In the genomic region with DNA sequence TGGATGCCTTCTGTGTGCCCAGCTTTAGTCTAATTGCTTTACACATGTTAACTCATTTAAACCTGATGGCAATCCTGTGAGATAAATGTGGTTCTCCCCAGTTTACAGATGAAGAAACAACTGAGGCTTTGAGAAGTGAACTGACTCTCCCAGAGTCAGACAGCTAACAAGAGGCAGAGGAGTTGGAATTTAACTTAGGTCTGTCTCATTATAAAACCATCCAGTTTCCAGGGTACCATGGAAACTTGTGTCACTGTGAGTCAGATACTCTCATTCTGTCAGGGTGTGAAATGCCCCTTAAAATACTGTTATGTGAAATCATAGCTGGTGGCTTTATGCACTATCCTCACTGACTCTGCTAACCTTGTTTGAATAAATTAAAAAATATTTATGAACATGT, we compare ENCODE assay signal across 12 cellular contexts.
DNase-seq lines count a peak whose midpoint lies in the region; ATAC-seq, FAIRE-seq and TF ChIP-seq lines count a peak whose summit lies in the region.
"Had no signal": no experiment of that assay in that cellular context is flagged by ENCODE, and none has a peak within 500 bp of the region (broad histone marks: within the 10 kb centered on the region; RNA-seq: fewer than 3 reads in every experiment).

No MANE protein-coding gene starts in this region.

- intact Hi-C loops in PC-9 (cut with micrococcal nuclease; ENCODE audit: unreplicated experiment) = loop anchor here (1.0 kb wide), 1 partner anchor 17 kb away; no protein-coding TSS in a partner anchor
- intact Hi-C loops in pancreas (cut with DNase I) = no loop called here

- ATAC-seq in pancreas (peak; percentile 16 to 64 (median 52)), GM18907 (IDR thresholded peaks at IDR 0.05; ENCODE audit: unreplicated experiment) (no peak)
- ATAC-seq: WTC11 had no signal

- TF ChIP-seq CTCF in BJ (IDR thresholded peaks at IDR 0.05; ENCODE audit: insufficient read depth, low read depth, low read length) (no peak), PC-9 (conservative IDR thresholded peaks at IDR 0.05) (no peak), fibroblast of lung (conservative IDR thresholded peaks at IDR 0.05 in 1 of 2, IDR thresholded peaks at IDR 0.05 in 1 of 2; ENCODE audit: low read depth in 1 of 2, low read length in 2 of 2) (no peak), pancreas (IDR thresholded peaks at IDR 0.05) (no peak), WERI-Rb-1 (IDR thresholded peaks at IDR 0.05; ENCODE audit: low read depth, low read length) (no peak)

- no peaks in the 10 kb centered on the region for H3K4me1 Mint-ChIP-seq in activated naive CD8-positive, alpha-beta T cell treated with anti-CD3 and anti-CD28 coated beads for 36 hours
- H3K4me1 Mint-ChIP-seq: activated naive CD4-positive, alpha-beta T cell treated with anti-CD3 and anti-CD28 coated beads, Interleukin-2, amount 10 ng/mL, durations not matched to agents 7 days and 5 days had no signal

- H3K36me3 Mint-ChIP-seq in activated naive CD8-positive, alpha-beta T cell treated with anti-CD3 and anti-CD28 coated beads for 36 hours = no peaks in the 10 kb centered on the region
- H3K36me3 Mint-ChIP-seq: activated naive CD4-positive, alpha-beta T cell treated with anti-CD3 and anti-CD28 coated beads, Interleukin-2, amount 10 ng/mL, durations not matched to agents 7 days and 5 days had no signal

- H3K4me2 ChIP-seq in PC-9 = peak overlapping the region; percentile 41
- H3K4me2 ChIP-seq in fibroblast of lung (ENCODE audit: extremely low read depth, insufficient read depth, low read length) = peak overlapping the region; percentile 28
- H3K4me2 ChIP-seq: hepatocyte had no signal

- H3K4me3 ChIP-seq in BJ (ENCODE audit: low read depth, low read length) (no peak overlapping the region), PC-9 (no peak overlapping the region), fibroblast of lung (replicated peaks in 1 of 4; ENCODE audit: control extremely low read depth in 1 of 4, insufficient read depth in 1 of 4, low read depth in 3 of 4, low read length in 4 of 4) (no peak overlapping the region), pancreas (no peak overlapping the region), WERI-Rb-1 (ENCODE audit: low read depth, low read length) (no peak overlapping the region)
- H3K4me3 ChIP-seq: hepatocyte had no signal

- H3K9me3 ChIP-seq in PC-9 (ENCODE audit: insufficient read depth, low read depth) (no peaks in the 10 kb centered on the region), fibroblast of lung (ENCODE audit: control insufficient read depth, insufficient read depth, low read depth, low read length) (no peaks in the 10 kb centered on the region), pancreas (no peaks in the 10 kb centered on the region), WERI-Rb-1 (ENCODE audit: severe bottlenecking) (no peaks in the 10 kb centered on the region)

- BruUV-seq in PC-9 (replicated peaks; lab: Mats Ljungman, UMichigan) = no TSS peak

- no peak overlapping the region for H3K27ac Mint-ChIP-seq in activated naive CD8-positive, alpha-beta T cell treated with anti-CD3 and anti-CD28 coated beads for 36 hours
- H3K27ac Mint-ChIP-seq: activated naive CD4-positive, alpha-beta T cell treated with anti-CD3 and anti-CD28 coated beads, Interleukin-2, amount 10 ng/mL, durations not matched to agents 7 days and 5 days had no signal

- no peaks in the 10 kb centered on the region for H3K9me2 ChIP-seq in PC-9 (ENCODE audit: insufficient read depth)

- H3K9ac ChIP-seq in fibroblast of lung (ENCODE audit: insufficient read depth, low read length) = no peak overlapping the region

- CTCF ChIA-PET in BJ (lab: Yijun Ruan, JAX) = interaction anchor here (1.2 to 4.0 kb wide), 3 partner anchors 21 to 202 kb away, joined by 3 to 19 read pairs (median 3); no protein-coding TSS in a partner anchor
- CTCF ChIA-PET in PC-9 (lab: Charles Lee) = no interaction called here

- POLR2A ChIA-PET in BJ (lab: Charles Lee) = interaction anchor here (0.5 kb wide), 1 partner anchor 157 kb away, joined by 6 read pairs; no protein-coding TSS in a partner anchor
- POLR2A ChIA-PET in PC-9 (lab: Charles Lee; ENCODE audit: unreplicated experiment) = no interaction called here

- peaks cover 21% of the 10 kb centered on the region for H3K79me2 ChIP-seq in PC-9 (ENCODE audit: low read depth)
- H3K79me2 ChIP-seq in fibroblast of lung (ENCODE audit: control insufficient read depth, insufficient read depth, low read length) = no peaks in the 10 kb centered on the region

- H3K4me3 Mint-ChIP-seq in activated naive CD8-positive, alpha-beta T cell treated with anti-CD3 and anti-CD28 coated beads for 36 hours = no peak overlapping the region
- H3K4me3 Mint-ChIP-seq: activated naive CD4-positive, alpha-beta T cell treated with anti-CD3 and anti-CD28 coated beads, Interleukin-2, amount 10 ng/mL, durations not matched to agents 7 days and 5 days; WTC11 had no signal

- DNase-seq in BJ (ENCODE audit: low read depth) (peak; percentile 88), PC-9 (peak in 1 of 2 experiments; percentile 79), fibroblast of lung (ENCODE audit: low read depth in 2 of 2) (peak; percentile 83 to 96), pancreas (no peak), WERI-Rb-1 (no peak), NCI-H774 (lab: John Stamatoyannopoulos, UW) (no peak)
- DNase-seq in activated naive CD8-positive, alpha-beta T cell treated with anti-CD3 and anti-CD28 coated beads for 36 hours = no peak
- DNase-seq: activated naive CD4-positive, alpha-beta T cell treated with anti-CD3 and anti-CD28 coated beads, Interleukin-2, amount 10 ng/mL, durations not matched to agents 7 days and 5 days; DMS79 treated with DMSO at 0.1 percent for 48 hours had no signal

- H2AFZ ChIP-seq in PC-9 (no peak overlapping the region), fibroblast of lung (ENCODE audit: low read length) (no peak overlapping the region)
- H2AFZ ChIP-seq: hepatocyte had no signal

- no peaks in the 10 kb centered on the region for H3K9me3 Mint-ChIP-seq in activated naive CD8-positive, alpha-beta T cell treated with anti-CD3 and anti-CD28 coated beads for 36 hours
- H3K9me3 Mint-ChIP-seq: activated naive CD4-positive, alpha-beta T cell treated with anti-CD3 and anti-CD28 coated beads, Interleukin-2, amount 10 ng/mL, durations not matched to agents 7 days and 5 days; WTC11 had no signal

- no peaks in the 10 kb centered on the region for H3K27me3 Mint-ChIP-seq in activated naive CD8-positive, alpha-beta T cell treated with anti-CD3 and anti-CD28 coated beads for 36 hours
- H3K27me3 Mint-ChIP-seq: activated naive CD4-positive, alpha-beta T cell treated with anti-CD3 and anti-CD28 coated beads, Interleukin-2, amount 10 ng/mL, durations not matched to agents 7 days and 5 days had no signal

- H3F3A ChIP-seq in PC-9 (ENCODE audit: insufficient read depth, low read depth) = peaks cover 28% of the 10 kb centered on the region

- H3K36me3 ChIP-seq in BJ (ENCODE audit: control insufficient read depth, insufficient read depth, low read length) = no peaks in the 10 kb centered on the region
- 0 out of 2 replicates have a peak, but pooled peaks cover 7% of the 10 kb centered on the region for H3K36me3 ChIP-seq in PC-9 (ENCODE audit: low read depth)
- H3K36me3 ChIP-seq in fibroblast of lung (ENCODE audit: control insufficient read depth, insufficient read depth, low read length) = no peaks in the 10 kb centered on the region
- H3K36me3 ChIP-seq in pancreas = no peaks in the 10 kb centered on the region
- no peaks in the 10 kb centered on the region for H3K36me3 ChIP-seq in WERI-Rb-1

- peak overlapping the region; percentile 96 for H3K27ac ChIP-seq in PC-9
- peak overlapping the region; percentile 76 for H3K27ac ChIP-seq in fibroblast of lung (ENCODE audit: insufficient read depth, low read length)
- H3K27ac ChIP-seq in pancreas = peak overlapping the region in 3 of 4 donors; percentile 9 to 89 (median 61)
- no peak overlapping the region for H3K27ac ChIP-seq in WERI-Rb-1
- H3K27ac ChIP-seq: hepatocyte had no signal

- FAIRE-seq in pancreas (lab: Jason Lieb, UNC) = no peak

- H4K20me1 ChIP-seq in PC-9 (ENCODE audit: insufficient read depth) (no peaks in the 10 kb centered on the region), fibroblast of lung (ENCODE audit: control insufficient read depth, extremely low read depth, insufficient read depth, low read length) (no peaks in the 10 kb centered on the region)

- no peaks in the 10 kb centered on the region for H3K27me3 ChIP-seq in BJ (ENCODE audit: control insufficient read depth, insufficient read depth, low read length)
- H3K27me3 ChIP-seq in PC-9 (ENCODE audit: insufficient read depth, low read depth) = no peaks in the 10 kb centered on the region
- H3K27me3 ChIP-seq in fibroblast of lung (ENCODE audit: control insufficient read depth, insufficient read depth, low read length) = no peaks in the 10 kb centered on the region
- no peaks in the 10 kb centered on the region for H3K27me3 ChIP-seq in pancreas
- H3K27me3 ChIP-seq in WERI-Rb-1 (ENCODE audit: insufficient read depth, low read depth, severe bottlenecking) = no peaks in the 10 kb centered on the region
- H3K27me3 ChIP-seq: hepatocyte had no signal

- H3K4me1 ChIP-seq in PC-9 (replicated peaks; ENCODE audit: insufficient read depth) (peaks cover 62% of the 10 kb centered on the region), fibroblast of lung (ENCODE audit: control insufficient read depth, extremely low read depth, insufficient read depth, low read length) (peaks cover 37% of the 10 kb centered on the region), pancreas (peaks cover 29 to 58% (median 50%) of the 10 kb centered on the region in 3 donors)

Comparison
In these comparisons a context has a peak if more than half of its experiments do, and no peak if none do; other contexts are left out.
1. DNase-seq: peak in BJ (single experiment) and fibroblast of lung (2 of 2); none in pancreas (0 of 6), WERI-Rb-1 (single experiment), activated naive CD8-positive, alpha-beta T cell treated with anti-CD3 and anti-CD28 coated beads for 36 hours (single experiment) and NCI-H774 (single experiment).